Comparison of ENCODE assay signal across 16 cellular contexts in the genomic region with DNA sequence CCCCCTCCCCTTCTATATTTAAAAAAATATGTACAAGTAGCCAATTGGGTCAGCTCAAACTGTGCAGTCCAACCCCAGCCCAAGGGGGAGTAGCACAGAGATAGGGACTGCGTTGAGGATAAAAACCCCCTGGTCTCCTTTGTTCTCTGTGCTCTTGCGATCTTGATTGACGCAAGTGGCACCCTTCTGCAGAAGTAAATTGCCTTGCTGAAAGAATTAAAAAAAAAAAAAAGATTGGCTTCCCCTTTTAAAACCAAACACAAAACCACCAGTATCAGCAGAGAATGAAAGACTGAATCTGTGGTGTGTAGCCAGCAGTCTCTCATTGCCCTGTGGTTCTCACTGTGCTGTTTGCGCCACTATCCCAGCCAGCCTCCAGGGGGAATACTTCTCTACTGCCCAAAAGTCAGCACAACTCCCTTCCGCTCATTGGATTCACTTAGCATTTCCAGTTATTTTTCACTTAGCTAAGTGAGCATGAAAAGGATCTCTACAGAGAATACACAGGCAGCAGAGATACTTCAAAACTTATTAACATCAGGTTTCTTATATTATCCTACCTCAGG. TPM values are rescaled to one million over a fixed set of nuclear protein-coding genes. Genes with fewer than 3 reads are reported as not detected.
DNase-seq lines count a peak whose midpoint lies in the region; ATAC-seq, FAIRE-seq and TF ChIP-seq lines count a peak whose summit lies in the region.
"Had no signal": no experiment of that assay in that cellular context is flagged by ENCODE, and none has a peak within 500 bp of the region (broad histone marks: within the 10 kb centered on the region; RNA-seq: fewer than 3 reads in every experiment).

No MANE protein-coding gene starts in this region.

- H3K27me3 ChIP-seq in IMR-90 (ENCODE audit: control insufficient read depth, insufficient read depth, low read length) (no peaks in the 10 kb centered on the region), liver (ENCODE audit: control insufficient read depth in 4 of 4, insufficient read depth in 4 of 4, low read length in 3 of 4) (no peaks in the 10 kb centered on the region)

- no peak overlapping the region for H4K8ac ChIP-seq in IMR-90 (ENCODE audit: low read depth in 2 of 2, low read length in 2 of 2)

- no peak overlapping the region for H3K14ac ChIP-seq in IMR-90 (replicated peaks; ENCODE audit: low read depth, low read length)

- WGBS in IMR-90 (ENCODE audit: extremely low coverage in 2 of 2, insufficient read length in 1 of 2), 2 experiments, result 100% methylated on average over 1 of the region's 5 CpGs; no CpG with 5 or more reads in 1 of the 2 experiments
- WGBS in liver, result 98% methylated on average over 5 of the region's 5 CpGs

- no peak for DNase-seq in IMR-90
- no peak for DNase-seq in cardiac fibroblast (ENCODE audit: low read depth in 2 of 2)
- DNase-seq in GM12892 (ENCODE audit: insufficient read length), result no peak
- no peak for DNase-seq in globus pallidus (ENCODE audit: low spot score)
- DNase-seq: activated CD4-positive, alpha-beta T cell treated with anti-CD3 and anti-CD28 coated beads, Interleukin-2, amount 50 U/mL, for 4 hours; activated effector memory CD4-positive, alpha-beta T cell treated with anti-CD3 and anti-CD28 coated beads, Interleukin-2, amount 50 U/mL, for 16 hours; COR-L47; GOT3; NCI-H187; right cardiac atrium had no signal

- no peak overlapping the region for H3K4ac ChIP-seq in IMR-90 (ENCODE audit: low read depth, low read length)

- H3K36me3 ChIP-seq in IMR-90 (ENCODE audit: control insufficient read depth, insufficient read depth, low read length) (0 out of 2 replicates have a peak, but pooled peaks cover 3% of the 10 kb centered on the region), liver (ENCODE audit: control insufficient read depth in 4 of 4, insufficient read depth in 3 of 4, low read depth in 1 of 4, low read length in 3 of 4) (peaks cover 0 to 2% (median 0%) of the 10 kb centered on the region in 4 donors)

- H2BK120ac ChIP-seq in IMR-90 (ENCODE audit: low read depth, low read length), result no peak overlapping the region

- H3K79me1 ChIP-seq in IMR-90 (ENCODE audit: low read depth in 1 of 2, low read length in 2 of 2), result peaks cover 18 to 48% of the 10 kb centered on the region in 2 experiments

- H3K4me1 ChIP-seq in IMR-90 (ENCODE audit: control insufficient read depth, insufficient read depth, low read length) (peaks cover 14% of the 10 kb centered on the region), liver (ENCODE audit: control insufficient read depth in 4 of 4, insufficient read depth in 4 of 4, low read length in 3 of 4) (peaks cover 0 to 1% (median under 1%) of the 10 kb centered on the region in 4 donors)

- H2BK15ac ChIP-seq in IMR-90 (ENCODE audit: low read depth, low read length), result no peak overlapping the region

- TF ChIP-seq CTCF in C4-2B (conservative IDR thresholded peaks at IDR 0.05), result peak; percentile 24
- TF ChIP-seq CTCF in IMR-90 (conservative IDR thresholded peaks at IDR 0.05; ENCODE audit: low read depth, low read length), result 0 out of 2 replicates have a peak, but pooled peaks have one; percentile 4
- TF ChIP-seq CTCF in cardiac fibroblast (IDR thresholded peaks at IDR 0.05; ENCODE audit: low read depth, low read length), result peak; percentile 12
- peak; percentile 19 for TF ChIP-seq CTCF in liver (IDR thresholded peaks at IDR 0.05; ENCODE audit: low read depth, low read length, missing input control)

- TF ChIP-seq RAD21 in IMR-90 (IDR thresholded peaks at IDR 0.05; ENCODE audit: low read length) (no peak), liver (IDR thresholded peaks at IDR 0.05) (peak in 1 of 2 donors; percentile 39)

- POLR2A ChIA-PET in IMR-90 (lab: Charles Lee; ENCODE audit: unreplicated experiment), result no interaction called here

- dilution Hi-C loops in IMR-90 (cut with HindIII; ENCODE audit: low sequenced_read_pairs, unreplicated experiment), result no loop called here

- no peak overlapping the region for H3K4me3 ChIP-seq in IMR-90 (ENCODE audit: insufficient read depth, low read depth, low read length)
- no peak overlapping the region for H3K4me3 ChIP-seq in cardiac fibroblast (replicated peaks in 1 of 2; ENCODE audit: low read depth in 2 of 2, low read length in 2 of 2)
- H3K4me3 ChIP-seq in liver (ENCODE audit: low read depth in 1 of 3, low read length in 3 of 3), result no peak overlapping the region

- H4K20me1 ChIP-seq in IMR-90 (ENCODE audit: insufficient read depth, low read length), result peaks cover 11% of the 10 kb centered on the region

- CTCF ChIA-PET in IMR-90 (lab: Yijun Ruan, JAX), result no interaction called here

- H3K9me3 ChIP-seq in IMR-90 (ENCODE audit: control insufficient read depth, insufficient read depth, low read length) (no peaks in the 10 kb centered on the region; the same call in 1 of the 2 replicates), liver (ENCODE audit: control insufficient read depth in 4 of 4, low read length in 3 of 4) (no peaks in the 10 kb centered on the region)

- H2BK20ac ChIP-seq in IMR-90 (ENCODE audit: low read depth, low read length), result no peak overlapping the region

- no peak overlapping the region for H2AK5ac ChIP-seq in IMR-90 (ENCODE audit: low read depth, low read length)

- FAIRE-seq in GM12892 (lab: Jason Lieb, UNC), result no peak
- FAIRE-seq: bronchial epithelial cell had no signal

- H3K9me1 ChIP-seq in IMR-90 (ENCODE audit: insufficient read depth, low read length), result peaks cover 13% of the 10 kb centered on the region

- TF ChIP-seq POLR2A in IMR-90 (IDR thresholded peaks at IDR 0.05; ENCODE audit: low read depth, low read length) (no peak), GM12892 (IDR thresholded peaks at IDR 0.05; ENCODE audit: low read depth, low read length) (no peak)

- BruUV-seq in IMR-90 (replicated peaks; lab: Mats Ljungman, UMichigan), result no TSS peak

- no peak overlapping the region for H3K27ac ChIP-seq in C4-2B
- H3K27ac ChIP-seq in IMR-90 (ENCODE audit: insufficient read depth, low read length), result no peak overlapping the region
- no peak overlapping the region for H3K27ac ChIP-seq in liver (ENCODE audit: low read depth in 1 of 2, low read length in 2 of 2)

- no peak overlapping the region for H3K4me2 ChIP-seq in IMR-90 (ENCODE audit: low read depth, low read length)

- no peak overlapping the region for H2AK9ac ChIP-seq in IMR-90 (replicated peaks; ENCODE audit: low read depth, low read length, poor library complexity)

- in situ Hi-C loops in IMR-90 (cut with MboI; ENCODE audit: low sequenced_read_pairs), result no loop called here

- H2AFZ ChIP-seq in IMR-90 (replicated peaks; ENCODE audit: low read length, poor library complexity), result no peak overlapping the region

- H3K9ac ChIP-seq in IMR-90 (ENCODE audit: low read depth, low read length) (no peak overlapping the region), liver (ENCODE audit: low read depth in 1 of 2, low read length in 2 of 2) (no peak overlapping the region)

- no peak overlapping the region for H3K23ac ChIP-seq in IMR-90 (ENCODE audit: low read depth, low read length)

- H3K56ac ChIP-seq in IMR-90 (ENCODE audit: extremely low read depth, insufficient read depth, low read length), result no peak overlapping the region

- H2BK5ac ChIP-seq in IMR-90 (ENCODE audit: low read depth, low read length, poor library complexity, severe bottlenecking), result no peak overlapping the region

- H3K18ac ChIP-seq in IMR-90 (ENCODE audit: low read depth, low read length), result no peak overlapping the region

- intact Hi-C loops in IMR-90 (cut with micrococcal nuclease), result no loop called here

- no peak overlapping the region for H4K5ac ChIP-seq in IMR-90 (ENCODE audit: low read depth, low read length)

- ATAC-seq in IMR-90 (ENCODE audit: low read depth) (no peak), GM21619 (IDR thresholded peaks at IDR 0.05; ENCODE audit: unreplicated experiment) (no peak), GM21526 (IDR thresholded peaks at IDR 0.05; ENCODE audit: low FRiP score, unreplicated experiment) (no peak)
- ATAC-seq: esophagus mucosa, right cardiac atrium had no signal

- no peak overlapping the region for H4K91ac ChIP-seq in IMR-90 (ENCODE audit: insufficient read depth, low read depth, low read length)

TF ChIP-seq in IMR-90, 13 proteins besides CTCF, POLR2A, EP300 and RAD21 (continues in another document):
- TF ChIP-seq CHD1 (IDR thresholded peaks at IDR 0.05; ENCODE audit: low read depth, low read length) (no peak), MAZ (IDR thresholded peaks at IDR 0.05; ENCODE audit: borderline replicate concordance, low read depth, low read length) (no peak), BHLHE40 (IDR thresholded peaks at IDR 0.05; ENCODE audit: low read depth, low read length) (no peak)
- TF ChIP-seq, protein P1, sequence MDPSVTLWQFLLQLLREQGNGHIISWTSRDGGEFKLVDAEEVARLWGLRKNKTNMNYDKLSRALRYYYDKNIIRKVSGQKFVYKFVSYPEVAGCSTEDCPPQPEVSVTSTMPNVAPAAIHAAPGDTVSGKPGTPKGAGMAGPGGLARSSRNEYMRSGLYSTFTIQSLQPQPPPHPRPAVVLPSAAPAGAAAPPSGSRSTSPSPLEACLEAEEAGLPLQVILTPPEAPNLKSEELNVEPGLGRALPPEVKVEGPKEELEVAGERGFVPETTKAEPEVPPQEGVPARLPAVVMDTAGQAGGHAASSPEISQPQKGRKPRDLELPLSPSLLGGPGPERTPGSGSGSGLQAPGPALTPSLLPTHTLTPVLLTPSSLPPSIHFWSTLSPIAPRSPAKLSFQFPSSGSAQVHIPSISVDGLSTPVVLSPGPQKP (IDR thresholded peaks at IDR 0.05; ENCODE audit: borderline replicate concordance, low read depth, low read length), result no peak

TF ChIP-seq in liver, 16 proteins besides CTCF, POLR2A, EP300 and RAD21 (continues in another document):
- no peak for TF ChIP-seq GABPA (IDR thresholded peaks at IDR 0.05 in 1 of 2, conservative IDR thresholded peaks at IDR 0.05 in 1 of 2)
- TF ChIP-seq EGR1 (IDR thresholded peaks at IDR 0.05; ENCODE audit: low read depth in 2 of 2), result no peak
- TF ChIP-seq, protein P2, sequence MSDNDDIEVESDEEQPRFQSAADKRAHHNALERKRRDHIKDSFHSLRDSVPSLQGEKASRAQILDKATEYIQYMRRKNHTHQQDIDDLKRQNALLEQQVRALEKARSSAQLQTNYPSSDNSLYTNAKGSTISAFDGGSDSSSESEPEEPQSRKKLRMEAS (IDR thresholded peaks at IDR 0.05), result no peak
- no peak for TF ChIP-seq FOXA1 (IDR thresholded peaks at IDR 0.05)
- TF ChIP-seq YY1 (IDR thresholded peaks at IDR 0.05), result no peak
- TF ChIP-seq, protein P3, sequence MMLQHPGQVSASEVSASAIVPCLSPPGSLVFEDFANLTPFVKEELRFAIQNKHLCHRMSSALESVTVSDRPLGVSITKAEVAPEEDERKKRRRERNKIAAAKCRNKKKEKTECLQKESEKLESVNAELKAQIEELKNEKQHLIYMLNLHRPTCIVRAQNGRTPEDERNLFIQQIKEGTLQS (IDR thresholded peaks at IDR 0.05), result no peak
- no peak for TF ChIP-seq FOXA2 (IDR thresholded peaks at IDR 0.05)
- no peak for TF ChIP-seq JUND (IDR thresholded peaks at IDR 0.05)
- no peak for TF ChIP-seq HNF4G (IDR thresholded peaks at IDR 0.05)

RNA-seq across cellular contexts. Expression of a gene that starts 29.7 kb away (rescaled TPM):
- total RNA-seq in IMR-90 (2012; rRNA removed) (17.2 and 18.3 TPM in 2 replicates), liver (10 to 100 TPM; 22.9 to 24.2 TPM)
- polyA plus RNA-seq in IMR-90 (2012; rRNA removed) (10.4 and 11.5 TPM in 2 replicates), liver (1 to 10 TPM; 7.1 to 8.2 TPM)
- polyA plus RNA-seq in IMR-90 (2012; cell fraction: cytosol; rRNA removed), result 11.9 and 12.5 TPM in 2 replicates
- 6.9 and 28.1 TPM in 2 replicates for polyA plus RNA-seq in IMR-90 (2012; cell fraction: nucleus; rRNA removed; ENCODE audit: low replicate concordance)
- polyA plus RNA-seq in GM12892 (2012; ENCODE audit: missing spikeins), result 19.6 TPM
